Comparison of ENCODE assay signal across 8 cellular contexts in the genomic region with DNA sequence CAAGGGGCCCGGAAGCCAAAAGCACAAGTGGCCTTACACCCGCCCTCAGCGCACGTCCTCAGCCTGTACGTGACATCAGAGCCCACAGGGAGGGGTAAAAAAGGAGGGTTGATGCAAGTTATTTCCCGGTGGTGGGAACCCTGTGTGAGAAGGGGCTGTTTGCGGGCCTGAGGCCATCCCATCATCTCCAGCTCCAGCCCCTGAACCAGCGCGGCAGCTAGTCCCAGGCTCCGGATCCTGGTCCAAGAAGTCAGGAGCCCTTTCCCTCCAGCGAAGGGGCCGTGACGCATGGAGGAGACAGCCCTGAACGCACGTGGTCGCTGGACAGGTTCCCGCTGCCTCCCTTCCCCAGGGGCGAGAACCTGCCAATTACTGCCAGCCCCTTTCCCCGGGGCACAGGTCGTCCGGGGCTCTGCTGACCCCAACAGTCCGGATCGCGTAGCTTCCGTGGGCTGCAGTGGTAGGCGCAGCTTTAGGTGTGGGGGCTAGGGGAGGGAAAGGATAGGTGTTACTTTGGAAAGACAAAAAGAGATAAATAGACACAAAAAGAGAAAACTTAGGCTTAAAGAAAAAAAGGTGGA. TPM values are rescaled to one million over a fixed set of nuclear protein-coding genes. Genes with fewer than 3 reads are reported as not detected.
DNase-seq lines count a peak whose midpoint lies in the region; ATAC-seq, FAIRE-seq and TF ChIP-seq lines count a peak whose summit lies in the region.

No MANE protein-coding gene starts in this region.

- no peak for FAIRE-seq in astrocyte (lab: Jason Lieb, UNC)

- no peak overlapping the region for H3K27ac Mint-ChIP-seq in astrocyte (ENCODE audit: unreplicated experiment)

- H3K27me3 Mint-ChIP-seq in astrocyte (ENCODE audit: low read depth, unreplicated experiment): peaks cover 33% of the 10 kb centered on the region

- in situ Hi-C loops in ACHN (cut with HindIII; ENCODE audit: low pct_ligation_motif_present, low pct_unique_long_range_greater_than_20kb, low sequenced_read_pairs): no loop called here

- DNase-seq in D341Med (ENCODE audit: low spot score): peak; percentile 49
- DNase-seq in H7: peak; percentile 73
- DNase-seq in OCI-M1 (lab: John Stamatoyannopoulos, UW): peak; percentile 47
- DNase-seq in astrocyte (ENCODE audit: low read depth): no peak
- peak; percentile 39 for DNase-seq in iPS-NIHi11 (ENCODE audit: low spot score)
- DNase-seq in ACHN: no peak

- H3K27me3 ChIP-seq in H7 (ENCODE audit: control insufficient read depth, insufficient read depth, low read length): peaks cover 54% of the 10 kb centered on the region
- H3K27me3 ChIP-seq in astrocyte (ENCODE audit: insufficient read depth, low read length): peaks cover 50% of the 10 kb centered on the region

- H3K27ac ChIP-seq in astrocyte (ENCODE audit: low read depth, low read length) (no peak overlapping the region), skin epidermis (peak overlapping the region in 1 of 21 experiments; percentile 30)

- peaks cover 33% of the 10 kb centered on the region for H3K4me1 ChIP-seq in astrocyte (ENCODE audit: insufficient read depth, low read length)

- H3K9ac ChIP-seq in astrocyte (ENCODE audit: low read length): no peak overlapping the region

- no peaks in the 10 kb centered on the region for H3K79me2 ChIP-seq in astrocyte (ENCODE audit: insufficient read depth, low read length)

- no peak for TF ChIP-seq CTCF in astrocyte (IDR thresholded peaks at IDR 0.05; ENCODE audit: insufficient read depth, low read depth, low read length)

- H3K4me1 Mint-ChIP-seq in astrocyte (ENCODE audit: low read depth, unreplicated experiment): peaks cover 6% of the 10 kb centered on the region

- H3K9me3 Mint-ChIP-seq in astrocyte (ENCODE audit: unreplicated experiment): no peaks in the 10 kb centered on the region

- peak overlapping the region; percentile 77 for H2AFZ ChIP-seq in astrocyte (ENCODE audit: low read depth, low read length)

- peak overlapping the region; percentile 88 for H3K4me2 ChIP-seq in astrocyte (ENCODE audit: low read length)

- H4K20me1 ChIP-seq in astrocyte (ENCODE audit: insufficient read depth, low read length): no peaks in the 10 kb centered on the region

- peak overlapping the region; percentile 60 for H3K4me3 ChIP-seq in H7 (ENCODE audit: insufficient read depth, low read depth, low read length)
- H3K4me3 ChIP-seq in astrocyte (ENCODE audit: insufficient read depth, low read depth, low read length): peak overlapping the region; percentile 54
- peak overlapping the region; percentile 25 to 58 (median 33) for H3K4me3 ChIP-seq in skin epidermis

- no peaks in the 10 kb centered on the region for H3K36me3 ChIP-seq in H7 (replicated peaks; ENCODE audit: control insufficient read depth, insufficient read depth, low read length)
- H3K36me3 ChIP-seq in astrocyte (ENCODE audit: insufficient read depth, low read length): no peaks in the 10 kb centered on the region

- no peaks in the 10 kb centered on the region for H3K9me3 ChIP-seq in astrocyte (ENCODE audit: insufficient read depth, low read depth, low read length)

- no peaks in the 10 kb centered on the region for H3K36me3 Mint-ChIP-seq in astrocyte (ENCODE audit: low read depth, unreplicated experiment)

- no peak for ATAC-seq in HG02763 (IDR thresholded peaks at IDR 0.05; ENCODE audit: unreplicated experiment)

- H3K4me3 Mint-ChIP-seq in astrocyte (ENCODE audit: unreplicated experiment): peak overlapping the region; percentile 75

RNA-seq across cellular contexts. Expression of a gene that starts 1.3 kb away (rescaled TPM):
- total RNA-seq in H7 (2014; rRNA removed; shearing (Covaris generic)): 1.1 and 1.3 TPM in 2 replicates
- 0.79 and 1.00 TPM in 2 replicates for total RNA-seq in astrocyte

Comparison
In these comparisons a context has a peak if more than half of its experiments do, and no peak if none do; other contexts are left out.
1. DNase-seq: peak in D341Med (single experiment), H7 (single experiment), OCI-M1 (single experiment) and iPS-NIHi11 (single experiment); none in astrocyte (single experiment) and ACHN (single experiment).
2. Peak in every context shown above with its lines, with median percentiles within 50 percentile points of each other: H3K4me3 ChIP-seq.